14 cellular contexts compared by ENCODE assay signal in genomic region chr9:127923771-127924170, GRCh38. TPM values are rescaled to one million over a fixed set of nuclear protein-coding genes. Genes with fewer than 3 reads are reported as not detected.
DNase-seq lines count a peak whose midpoint lies in the region; ATAC-seq and TF ChIP-seq lines count a peak whose summit lies in the region.
"Had no signal": no experiment of that assay in that cellular context is flagged by ENCODE, and none has a peak within 500 bp of the region (broad histone marks: within the 10 kb centered on the region; RNA-seq: fewer than 3 reads in every experiment).

No MANE protein-coding gene starts in this region.

- no peak for TF ChIP-seq CTCF in CD4-positive, alpha-beta T cell (IDR thresholded peaks at IDR 0.05)
- TF ChIP-seq CTCF in PC-3 (conservative IDR thresholded peaks at IDR 0.05; ENCODE audit: low read depth, low read length) (no peak), choroid plexus epithelial cell (conservative IDR thresholded peaks at IDR 0.05; ENCODE audit: low read depth, low read length) (no peak), osteocyte (IDR thresholded peaks at IDR 0.05) (no peak)

- peaks cover 34% of the 10 kb centered on the region for H3K4me1 ChIP-seq in PC-3 (ENCODE audit: insufficient read depth, low read length)
- H3K4me1 ChIP-seq in Karpas-422 (ENCODE audit: low read length) = peaks cover 6% of the 10 kb centered on the region

- H3K79me2 ChIP-seq in PC-3 (ENCODE audit: low read length) = no peaks in the 10 kb centered on the region
- H3K79me2 ChIP-seq in Karpas-422 (ENCODE audit: low read length) = no peaks in the 10 kb centered on the region

- no peak for DNase-seq in CD4-positive, alpha-beta T cell
- DNase-seq in PC-3 (peak; percentile 77), choroid plexus epithelial cell (ENCODE audit: low read depth) (peak; percentile 83), osteocyte (ENCODE audit: extremely low spot score, unreplicated experiment) (no peak), Karpas-422 (no peak), DMS 273 (lab: John Stamatoyannopoulos, UW; ENCODE audit: unreplicated experiment) (no peak)
- DNase-seq: Caco-2, NCI-H1417, sigmoid colon had no signal

- H3F3A ChIP-seq in PC-3 (ENCODE audit: low read length, unreplicated experiment) = no peaks in the 10 kb centered on the region

- no peak overlapping the region for H3K27ac Mint-ChIP-seq in CD4-positive, alpha-beta T cell
- peak overlapping the region; percentile 73 for H3K27ac Mint-ChIP-seq in osteocyte (ENCODE audit: unreplicated experiment)
- H3K27ac Mint-ChIP-seq: brain, WTC11 had no signal

- no peaks in the 10 kb centered on the region for H3K9me3 Mint-ChIP-seq in CD4-positive, alpha-beta T cell
- no peaks in the 10 kb centered on the region for H3K9me3 Mint-ChIP-seq in osteocyte (ENCODE audit: unreplicated experiment)
- H3K9me3 Mint-ChIP-seq: brain, WTC11 had no signal

- H2AFZ ChIP-seq in PC-3 (ENCODE audit: low read length) (no peak overlapping the region), Karpas-422 (ENCODE audit: low read length) (no peak overlapping the region)

- CTCF ChIA-PET in CD4-positive, alpha-beta T cell (lab: Charles Lee) = interaction anchor here (1.3 kb wide), 1 partner anchor 189 kb away, joined by 6 read pairs; the partner anchor contains the start of gene TOR2A
- CTCF ChIA-PET in PC-3 (lab: Charles Lee) = no interaction called here

- H3K4me2 ChIP-seq in PC-3 (ENCODE audit: low read length) = peak overlapping the region; percentile 37
- H3K4me2 ChIP-seq in Karpas-422 (ENCODE audit: low read depth, low read length, poor library complexity, severe bottlenecking) = no peak overlapping the region

- POLR2A ChIA-PET in CD4-positive, alpha-beta T cell (lab: Charles Lee) = interaction anchor here (1.6 kb wide), 1 partner anchor 14 kb away, joined by 6 read pairs; the partner anchor contains the start of gene DPM2
- POLR2A ChIA-PET in PC-3 (lab: Charles Lee; ENCODE audit: unreplicated experiment) = no interaction called here

- no peaks in the 10 kb centered on the region for H3K27me3 ChIP-seq in CD4-positive, alpha-beta T cell (ENCODE audit: control insufficient read depth, insufficient read depth, low read length)
- H3K27me3 ChIP-seq in PC-3 (ENCODE audit: low read length) = no peaks in the 10 kb centered on the region
- no peaks in the 10 kb centered on the region for H3K27me3 ChIP-seq in Karpas-422 (ENCODE audit: low read length)

- peaks cover 4% of the 10 kb centered on the region for H3K27me3 Mint-ChIP-seq in CD4-positive, alpha-beta T cell
- no peaks in the 10 kb centered on the region for H3K27me3 Mint-ChIP-seq in osteocyte (ENCODE audit: unreplicated experiment)

- no TSS peak for BruUV-seq in PC-3 (replicated peaks; lab: Mats Ljungman, UMichigan)

- intact Hi-C loops in CD4-positive, alpha-beta T cell (cut with DNase I, micrococcal nuclease) = no loop called here
- intact Hi-C loops in PC-3 (cut with micrococcal nuclease) = loop anchor here (5.0 kb wide), 1 partner anchor 331 kb away; no protein-coding TSS in a partner anchor

- H3K4me3 ChIP-seq in PC-3 (ENCODE audit: low read length) (no peak overlapping the region), choroid plexus epithelial cell (ENCODE audit: low read depth, low read length) (no peak overlapping the region), Karpas-422 (ENCODE audit: low read length) (no peak overlapping the region)
- H3K4me3 ChIP-seq: sigmoid colon had no signal

- peak overlapping the region; percentile 43 for H3K4me3 Mint-ChIP-seq in CD4-positive, alpha-beta T cell
- H3K4me3 Mint-ChIP-seq in osteocyte (ENCODE audit: unreplicated experiment) = no peak overlapping the region
- H3K4me3 Mint-ChIP-seq: brain, WTC11 had no signal

- ATAC-seq in CD4-positive, alpha-beta T cell (ENCODE audit: poor library complexity) = no peak
- no peak for ATAC-seq in PC-3
- no peak for ATAC-seq in GM19324 (IDR thresholded peaks at IDR 0.05; ENCODE audit: low FRiP score, unreplicated experiment)
- ATAC-seq in HG02642 (IDR thresholded peaks at IDR 0.05; ENCODE audit: poor library complexity, unreplicated experiment) = no peak
- ATAC-seq: Right ventricle myocardium inferior had no signal

- no peak overlapping the region for H3K27ac ChIP-seq in CD4-positive, alpha-beta T cell (ENCODE audit: low read depth, low read length)
- peak overlapping the region; percentile 76 for H3K27ac ChIP-seq in PC-3 (ENCODE audit: low read length)
- H3K27ac ChIP-seq in Karpas-422 (ENCODE audit: low read length) = no peak overlapping the region
- H3K27ac ChIP-seq: sigmoid colon had no signal

- no peaks in the 10 kb centered on the region for H3K36me3 ChIP-seq in PC-3 (ENCODE audit: low read depth, low read length)
- no peaks in the 10 kb centered on the region for H3K36me3 ChIP-seq in Karpas-422 (ENCODE audit: insufficient read depth, low read length)
- H3K36me3 ChIP-seq: sigmoid colon had no signal

- H3K9ac ChIP-seq in PC-3 (ENCODE audit: low read length) (no peak overlapping the region), Karpas-422 (ENCODE audit: low read length) (no peak overlapping the region)

- no peaks in the 10 kb centered on the region for H3K36me3 Mint-ChIP-seq in CD4-positive, alpha-beta T cell (ENCODE audit: low read depth)
- no peaks in the 10 kb centered on the region for H3K36me3 Mint-ChIP-seq in osteocyte (ENCODE audit: unreplicated experiment)
- H3K36me3 Mint-ChIP-seq: brain, WTC11 had no signal

- no peaks in the 10 kb centered on the region for H3K9me3 ChIP-seq in CD4-positive, alpha-beta T cell (ENCODE audit: control insufficient read depth, low read length)
- no peaks in the 10 kb centered on the region for H3K9me3 ChIP-seq in PC-3 (ENCODE audit: low read length)
- H3K9me3 ChIP-seq in Karpas-422 (ENCODE audit: low read length) = no peaks in the 10 kb centered on the region
- H3K9me3 ChIP-seq: Caco-2, sigmoid colon had no signal

- no peaks in the 10 kb centered on the region for H3K9me2 ChIP-seq in PC-3 (replicated peaks; ENCODE audit: low read length)
- H3K9me2 ChIP-seq in Karpas-422 (replicated peaks; ENCODE audit: insufficient read depth, low read length) = no peaks in the 10 kb centered on the region

- no peaks in the 10 kb centered on the region for H4K20me1 ChIP-seq in PC-3 (ENCODE audit: low read length)
- peaks cover 3% of the 10 kb centered on the region; the same call in 1 of the 2 replicates for H4K20me1 ChIP-seq in Karpas-422 (ENCODE audit: insufficient read depth, low read depth, low read length)

- H3K4me1 Mint-ChIP-seq in CD4-positive, alpha-beta T cell (ENCODE audit: low read depth) = peaks cover 22% of the 10 kb centered on the region
- peaks cover 38% of the 10 kb centered on the region for H3K4me1 Mint-ChIP-seq in osteocyte (ENCODE audit: unreplicated experiment)

RNA-seq across cellular contexts. Expression of gene PIP5KL1, which starts 6.8 kb away (rescaled TPM):
- total RNA-seq in CD4-positive, alpha-beta T cell = 1 to 10 TPM; 2.9 to 3.3 TPM
- total RNA-seq in PC-3 (2014; rRNA removed) (5.1 and 5.4 TPM in 2 replicates), osteocyte (2.6 and 2.9 TPM in 2 replicates)
- total RNA-seq in Karpas-422 (2014; rRNA removed; shearing (Covaris generic); ENCODE audit: low replicate concordance) = 2.7 and 3.1 TPM in 2 replicates
- total RNA-seq: Right ventricle myocardium inferior had no signal

RNA-seq across cellular contexts. Expression of gene ST6GALNAC4, which starts 6.9 kb away (rescaled TPM):
- 10 to 100 TPM; 28.7 to 30.2 TPM for total RNA-seq in CD4-positive, alpha-beta T cell
- total RNA-seq in PC-3 (2014; rRNA removed) = 26.9 and 27.8 TPM in 2 replicates
- total RNA-seq in osteocyte = 21.4 and 25.1 TPM in 2 replicates
- 23.5 and 41.6 TPM in 2 replicates for total RNA-seq in Karpas-422 (2014; rRNA removed; shearing (Covaris generic); ENCODE audit: low replicate concordance)

RNA-seq across cellular contexts. Expression of gene DPM2, which starts 13.9 kb away (rescaled TPM):
- total RNA-seq in CD4-positive, alpha-beta T cell = 10 to 100 TPM; 41.7 to 47.6 TPM
- total RNA-seq in PC-3 (2014; rRNA removed) (32.0 and 33.0 TPM in 2 replicates), osteocyte (29.2 and 31.6 TPM in 2 replicates)
- total RNA-seq in Karpas-422 (2014; rRNA removed; shearing (Covaris generic); ENCODE audit: low replicate concordance) = 21.5 and 34.4 TPM in 2 replicates

RNA-seq across cellular contexts. Expression of gene ST6GALNAC6, which starts 24.4 kb away (rescaled TPM):
- 10 to 100 TPM; 93.1 to 97.5 TPM for total RNA-seq in CD4-positive, alpha-beta T cell
- total RNA-seq in PC-3 (2014; rRNA removed) (8.5 and 14.5 TPM in 2 replicates), osteocyte (73.4 and 77.0 TPM in 2 replicates)
- 21.7 and 55.7 TPM in 2 replicates for total RNA-seq in Karpas-422 (2014; rRNA removed; shearing (Covaris generic); ENCODE audit: low replicate concordance)

RNA-seq across cellular contexts. Expression of gene AK1, which starts 46.3 kb away (rescaled TPM):
- total RNA-seq in CD4-positive, alpha-beta T cell = 10 to 100 TPM; 46.7 to 52.6 TPM
- total RNA-seq in PC-3 (2014; rRNA removed) (79.1 and 105 TPM in 2 replicates), osteocyte (57.6 and 65.8 TPM in 2 replicates)
- total RNA-seq in Karpas-422 (2014; rRNA removed; shearing (Covaris generic); ENCODE audit: low replicate concordance) = 1.0 and 32.6 TPM in 2 replicates

Comparison
In these comparisons a context has a peak if more than half of its experiments do, and no peak if none do; other contexts are left out.
1. DNase-seq: peak in PC-3 (single experiment) and choroid plexus epithelial cell (single experiment); none in CD4-positive, alpha-beta T cell (0 of 10), osteocyte (single experiment), Karpas-422 (single experiment) and DMS 273 (single experiment).